Comparison of ENCODE assay signal across 8 cellular contexts in genomic region chr12:8078400-8078799, GRCh38. TPM values are rescaled to one million over a fixed set of nuclear protein-coding genes. Genes with fewer than 3 reads are reported as not detected.
DNase-seq lines count a peak whose midpoint lies in the region; FAIRE-seq and TF ChIP-seq lines count a peak whose summit lies in the region.

No MANE protein-coding gene starts in this region.

- H3K4me3 ChIP-seq in H1 (ENCODE audit: extremely low read depth in 1 of 4, insufficient read depth in 2 of 4, low read depth in 3 of 4, low read length in 4 of 4) (no peak overlapping the region), suprapubic skin (no peak overlapping the region)

- no peaks in the 10 kb centered on the region for H3K27me3 ChIP-seq in H1 (replicated peaks in 1 of 4; ENCODE audit: control insufficient read depth in 3 of 4, extremely low read depth in 1 of 4, insufficient read depth in 3 of 4, low read length in 3 of 4)
- no peaks in the 10 kb centered on the region for H3K27me3 ChIP-seq in suprapubic skin

- no peak overlapping the region for H3K9ac ChIP-seq in H1 (replicated peaks in 1 of 4; ENCODE audit: extremely low read depth in 1 of 4, low read depth in 3 of 4, low read length in 3 of 4)

- H4K5ac ChIP-seq in H1 (ENCODE audit: insufficient read length, low read depth, low read length): no peak overlapping the region

- H3K79me1 ChIP-seq in H1 (ENCODE audit: low read depth, low read length): peaks cover 4% of the 10 kb centered on the region; the same call in 1 of the 2 replicates

- TF ChIP-seq RAD21 in H1 (IDR thresholded peaks at IDR 0.05 in 1 of 2, conservative IDR thresholded peaks at IDR 0.05 in 1 of 2; ENCODE audit: low read depth in 2 of 2, low read length in 2 of 2): peak; percentile 79 to 81

- no peak overlapping the region for H2AFZ ChIP-seq in H1 (ENCODE audit: low read length)

- no peak overlapping the region for H3K18ac ChIP-seq in H1 (ENCODE audit: extremely low read depth, low read length)

- CTCF ChIA-PET in H1 (lab: Charles Lee; ENCODE audit: partially characterized antibody): interaction anchor here (0.6 to 11.1 kb wide), 31 partner anchors 8 to 1139 kb away, joined by 3 to 146 read pairs (median 4); partner anchors contain the start of gene C3AR1

- no peaks in the 10 kb centered on the region; the same call in 1 of the 2 replicates for H3K23me2 ChIP-seq in H1 (ENCODE audit: low read depth, low read length)

- no peak overlapping the region for H2BK15ac ChIP-seq in H1 (ENCODE audit: low read length)

- peaks cover 0 to 9% of the 10 kb centered on the region in 2 experiments; a peak in 2 of 4 replicates for H3K79me2 ChIP-seq in H1 (ENCODE audit: control insufficient read depth in 1 of 2, insufficient read depth in 2 of 2, low read length in 2 of 2)

- no peak overlapping the region for H3K4me2 ChIP-seq in H1 (ENCODE audit: insufficient read depth in 1 of 2, low read depth in 2 of 2, low read length in 2 of 2)

- H3K56ac ChIP-seq in H1 (replicated peaks; ENCODE audit: insufficient read length, low read depth, low read length): no peak overlapping the region

- DNase-seq in DMS153 treated with DMSO at 0.1 percent for 48 hours (lab: John Stamatoyannopoulos, UW; ENCODE audit: unreplicated experiment): peak; percentile 10
- no peak for DNase-seq in DMS153 (lab: John Stamatoyannopoulos, UW)
- DNase-seq in NCI-H146 (lab: John Stamatoyannopoulos, UW): peak; percentile 75
- peak; percentile 51 to 60 for DNase-seq in activated CD4-positive, alpha-beta T cell treated with anti-CD3 and anti-CD28 coated beads, Interleukin-2, amount 50 U/mL, for 4 hours
- no peak for DNase-seq in H1 (ENCODE audit: low read depth in 1 of 2, low spot score in 2 of 2)
- peak; percentile 73 for DNase-seq in renal cortical epithelial cell (ENCODE audit: low read depth)
- DNase-seq in SKM-1 treated with dmso at 0.1 percent for 144 hours (lab: John Stamatoyannopoulos, UW; ENCODE audit: unreplicated experiment): no peak
- DNase-seq in suprapubic skin (ENCODE audit: low spot score in 2 of 2): no peak

- H2BK5ac ChIP-seq in H1 (ENCODE audit: low read depth, low read length): no peak overlapping the region

- H3K14ac ChIP-seq in H1 (ENCODE audit: insufficient read length): no peak overlapping the region

- no peaks in the 10 kb centered on the region for H3K36me3 ChIP-seq in H1 (ENCODE audit: control insufficient read depth in 2 of 4, insufficient read depth in 4 of 4, low read length in 3 of 4)
- H3K36me3 ChIP-seq in suprapubic skin: no peaks in the 10 kb centered on the region

- POLR2A ChIA-PET in H1 (lab: Charles Lee; ENCODE audit: partially characterized antibody): interaction anchor here (0.7 to 1.6 kb wide), 4 partner anchors 11 to 101 kb away, joined by 3 to 4 read pairs (median 3); no protein-coding TSS in a partner anchor

- no peak for TF ChIP-seq EP300 in H1 (IDR thresholded peaks at IDR 0.05; ENCODE audit: borderline replicate concordance in 1 of 2, low read depth in 2 of 2, low read length in 2 of 2)
- TF ChIP-seq EP300 in suprapubic skin (IDR thresholded peaks at IDR 0.05): no peak

- H3K9me3 ChIP-seq in H1 (ENCODE audit: insufficient read depth in 2 of 2, low read depth in 1 of 2, low read length in 1 of 2) (no peaks in the 10 kb centered on the region), suprapubic skin (no peaks in the 10 kb centered on the region)

- no peak overlapping the region for H4K91ac ChIP-seq in H1 (replicated peaks; ENCODE audit: insufficient read length, low read length)

- no peaks in the 10 kb centered on the region for H4K20me1 ChIP-seq in H1 (replicated peaks in 1 of 2; ENCODE audit: control insufficient read depth in 1 of 2, insufficient read depth in 2 of 2, low read length in 2 of 2)

- H2AK5ac ChIP-seq in H1 (ENCODE audit: low read depth, low read length): no peak overlapping the region

- FAIRE-seq in H1 (lab: Jason Lieb, UNC): no peak

- H3K4ac ChIP-seq in H1 (replicated peaks; ENCODE audit: insufficient read length, low read depth, low read length): no peak overlapping the region

- no peak overlapping the region for H2BK120ac ChIP-seq in H1 (replicated peaks; ENCODE audit: low read depth, low read length)

- WGBS in H1 (ENCODE audit: extremely low coverage in 1 of 2, insufficient coverage in 1 of 2, insufficient read length in 1 of 2, insufficient replicate concordance in 2 of 2, low coverage in 1 of 2, low lambda C conversion rate in 2 of 2, missing lambda C conversion rate in 1 of 2), 2 experiments: 64% methylated on average over 4 of the region's 4 CpGs; no CpG with 5 or more reads in 1 of the 2 experiments
- WGBS in suprapubic skin: 37% methylated on average over 4 of the region's 4 CpGs

- 0 out of 7 replicates have a peak, but pooled peaks cover 0 to 3% (median 0%) of the 10 kb centered on the region in 4 experiments for H3K4me1 ChIP-seq in H1 (replicated peaks in 1 of 4; ENCODE audit: control insufficient read depth in 3 of 4, insufficient read depth in 4 of 4, low read length in 3 of 4)
- peaks cover 19% of the 10 kb centered on the region for H3K4me1 ChIP-seq in suprapubic skin

- TF ChIP-seq POLR2A in H1 (IDR thresholded peaks at IDR 0.05; ENCODE audit: control extremely low read depth in 1 of 2, low read depth in 2 of 2, low read length in 2 of 2): no peak
- no peak for TF ChIP-seq POLR2A in suprapubic skin (IDR thresholded peaks at IDR 0.05)

- H3K27ac ChIP-seq in H1 (ENCODE audit: low read depth, low read length): no peak overlapping the region
- no peak overlapping the region for H3K27ac ChIP-seq in suprapubic skin

- H2BK20ac ChIP-seq in H1 (ENCODE audit: low read length): no peak overlapping the region

- no peak overlapping the region for H3K23ac ChIP-seq in H1 (ENCODE audit: insufficient read length)

- no peak overlapping the region for H2BK12ac ChIP-seq in H1 (ENCODE audit: low read depth, low read length)

- H4K8ac ChIP-seq in H1 (ENCODE audit: extremely low read depth, insufficient read depth, low read length): no peak overlapping the region

- TF ChIP-seq CTCF in H1 (IDR thresholded peaks at IDR 0.05; ENCODE audit: control extremely low read depth in 1 of 3, insufficient read depth in 1 of 3, low read depth in 1 of 3, low read length in 3 of 3) (peak; percentile 22 to 65 (median 47)), suprapubic skin (IDR thresholded peaks at IDR 0.05) (peak in 1 of 2 donors; percentile 13)

TF ChIP-seq in H1, 55 proteins besides CTCF, POLR2A, EP300 and RAD21 (continues in another document):
- TF ChIP-seq KDM4A (IDR thresholded peaks at IDR 0.05; ENCODE audit: low read depth, low read length, severe bottlenecking): no peak
- TF ChIP-seq CBX5 (IDR thresholded peaks at IDR 0.05; ENCODE audit: low read depth, low read length): no peak
- TF ChIP-seq CBX8 (IDR thresholded peaks at IDR 0.05; ENCODE audit: borderline replicate concordance, low read depth, low read length): no peak

RNA-seq across cellular contexts. Expression of gene NECAP1, which starts 3.7 kb away (rescaled TPM):
- total RNA-seq in H1 (2021; fragmentation: NEBNext Ultra II Directional; extraction: Animal tissue kit (Norgen Biotek cat#: 25700)): 22.1 and 23.4 TPM in 2 replicates
- polyA plus RNA-seq in H1 (2011; rRNA removed): 17.3 and 18.6 TPM in 2 replicates
- polyA plus RNA-seq in H1 (2011; cell fraction: cytosol; rRNA removed): 24.6 TPM
- polyA plus RNA-seq in H1 (2011; cell fraction: nucleus; rRNA removed): 16.6 TPM
- polyA plus RNA-seq in H1 (2012, experiment 1 of 2): 15.1 to 18.0 TPM (median 15.7 TPM) in 4 replicates
- 6.1 TPM for polyA plus RNA-seq in H1 (2012, experiment 2 of 2)
- 12.0 TPM for polyA plus RNA-seq in H1 (2013, experiment 1 of 2)
- polyA plus RNA-seq in H1 (2013, experiment 2 of 2): 11.4 TPM
- polyA minus RNA-seq in H1 (2011; rRNA and poly(A)+ RNA removed): 24.8 and 32.9 TPM in 2 replicates
- 27.3 TPM for polyA minus RNA-seq in H1 (2011; cell fraction: cytosol; rRNA and poly(A)+ RNA removed)
- polyA minus RNA-seq in H1 (2011; cell fraction: nucleus; rRNA and poly(A)+ RNA removed): 21.3 TPM
- total RNA-seq in renal cortical epithelial cell (41.6 and 44.6 TPM in 2 replicates), suprapubic skin (10 to 100 TPM; 25.4 to 48.6 (median 31.6) TPM)

RNA-seq across cellular contexts. Expression of gene C3AR1, which starts 12.2 kb away (rescaled TPM):
- total RNA-seq in H1 (2021; fragmentation: NEBNext Ultra II Directional; extraction: Animal tissue kit (Norgen Biotek cat#: 25700)): not detected in 2 replicates
- polyA plus RNA-seq in H1 (2011; rRNA removed): not detected in 2 replicates
- polyA plus RNA-seq in H1 (2011; cell fraction: cytosol; rRNA removed): not detected
- polyA plus RNA-seq in H1 (2011; cell fraction: nucleus; rRNA removed): not detected
- not detected in 4 replicates for polyA plus RNA-seq in H1 (2012, experiment 1 of 2)
- not detected for polyA plus RNA-seq in H1 (2012, experiment 2 of 2)
- not detected for polyA plus RNA-seq in H1 (2013, experiment 1 of 2)
- not detected for polyA plus RNA-seq in H1 (2013, experiment 2 of 2)
- polyA minus RNA-seq in H1 (2011; rRNA and poly(A)+ RNA removed): not detected in 2 replicates
- polyA minus RNA-seq in H1 (2011; cell fraction: cytosol; rRNA and poly(A)+ RNA removed): not detected
- polyA minus RNA-seq in H1 (2011; cell fraction: nucleus; rRNA and poly(A)+ RNA removed): not detected
- total RNA-seq in renal cortical epithelial cell (0.17 and 0.30 TPM in 2 replicates), suprapubic skin (1 to 10 TPM in 3 of 4 donors, under 1 TPM in 1; 0.79 to 2.0 (median 1.3) TPM)

RNA-seq across cellular contexts. Expression of gene CLEC4A, which starts 45.0 kb away (rescaled TPM):
- 0.41 TPM in 1 of 2 replicates, not detected in the other for total RNA-seq in H1 (2021; fragmentation: NEBNext Ultra II Directional; extraction: Animal tissue kit (Norgen Biotek cat#: 25700))
- 0.44 TPM in 1 of 2 replicates, not detected in the other for polyA plus RNA-seq in H1 (2011; rRNA removed)
- 0.36 TPM for polyA plus RNA-seq in H1 (2011; cell fraction: cytosol; rRNA removed)
- polyA plus RNA-seq in H1 (2011; cell fraction: nucleus; rRNA removed): not detected
- polyA plus RNA-seq in H1 (2012, experiment 1 of 2): 0.36 to 0.56 TPM in 2 of 4 replicates, not detected in the others
- polyA plus RNA-seq in H1 (2012, experiment 2 of 2): not detected
- polyA plus RNA-seq in H1 (2013, experiment 1 of 2): 0.10 TPM
- polyA plus RNA-seq in H1 (2013, experiment 2 of 2): 0.07 TPM
- not detected in 2 replicates for polyA minus RNA-seq in H1 (2011; rRNA and poly(A)+ RNA removed)
- polyA minus RNA-seq in H1 (2011; cell fraction: cytosol; rRNA and poly(A)+ RNA removed): not detected
- polyA minus RNA-seq in H1 (2011; cell fraction: nucleus; rRNA and poly(A)+ RNA removed): not detected
- total RNA-seq in renal cortical epithelial cell (0.35 TPM in 1 of 2 replicates, not detected in the other), suprapubic skin (1 to 10 TPM; 1.1 to 7.2 (median 1.7) TPM)

RNA-seq across cellular contexts. Expression of gene FOXJ2, which starts 45.9 kb away (rescaled TPM):
- 8.2 and 9.3 TPM in 2 replicates for total RNA-seq in H1 (2021; fragmentation: NEBNext Ultra II Directional; extraction: Animal tissue kit (Norgen Biotek cat#: 25700))
- polyA plus RNA-seq in H1 (2011; rRNA removed): 4.2 and 6.2 TPM in 2 replicates
- 4.1 TPM for polyA plus RNA-seq in H1 (2011; cell fraction: cytosol; rRNA removed)
- 9.7 TPM for polyA plus RNA-seq in H1 (2011; cell fraction: nucleus; rRNA removed)
- 4.9 to 7.1 TPM (median 6.2 TPM) in 4 replicates for polyA plus RNA-seq in H1 (2012, experiment 1 of 2)
- polyA plus RNA-seq in H1 (2012, experiment 2 of 2): 4.4 TPM
- 5.9 TPM for polyA plus RNA-seq in H1 (2013, experiment 1 of 2)
- 5.7 TPM for polyA plus RNA-seq in H1 (2013, experiment 2 of 2)
- 4.6 and 7.8 TPM in 2 replicates for polyA minus RNA-seq in H1 (2011; rRNA and poly(A)+ RNA removed)
- 4.4 TPM for polyA minus RNA-seq in H1 (2011; cell fraction: cytosol; rRNA and poly(A)+ RNA removed)
- 6.0 TPM for polyA minus RNA-seq in H1 (2011; cell fraction: nucleus; rRNA and poly(A)+ RNA removed)
- 5.0 and 8.2 TPM in 2 replicates for total RNA-seq in renal cortical epithelial cell
- 10 to 100 TPM; 18.3 to 28.1 (median 25.0) TPM for total RNA-seq in suprapubic skin

Comparison
In these comparisons a context has a peak if more than half of its experiments do, and no peak if none do; other contexts are left out.
1. DNase-seq: peak in DMS153 treated with DMSO at 0.1 percent for 48 hours (single experiment), NCI-H146 (single experiment), activated CD4-positive, alpha-beta T cell treated with anti-CD3 and anti-CD28 coated beads, Interleukin-2, amount 50 U/mL, for 4 hours (2 of 2) and renal cortical epithelial cell (single experiment); none in DMS153 (single experiment), H1 (0 of 2), SKM-1 treated with dmso at 0.1 percent for 144 hours (single experiment) and suprapubic skin (0 of 2).